31 cellular contexts compared by ENCODE assay signal in genomic region chr2:227390468-227391256, GRCh38. TPM values are rescaled to one million over a fixed set of nuclear protein-coding genes. Genes with fewer than 3 reads are reported as not detected.
A peak's percentile ranks its signal among the peaks of the same experiment; 100 is the strongest.
DNase-seq lines count a peak whose midpoint lies in the region; ATAC-seq, FAIRE-seq and TF ChIP-seq lines count a peak whose summit lies in the region.
"Had no signal": no experiment of that assay in that cellular context is flagged by ENCODE, and none has a peak within 500 bp of the region (broad histone marks: within the 10 kb centered on the region; RNA-seq: fewer than 3 reads in every experiment).

No MANE protein-coding gene starts in this region.

- no peak overlapping the region for H2AFZ ChIP-seq in HepG2 (ENCODE audit: low read length)

- peaks cover 9% of the 10 kb centered on the region for H3K4me1 Mint-ChIP-seq in endodermal cell
- H3K4me1 Mint-ChIP-seq: T-cell had no signal

- H3K4me3 ChIP-seq in HepG2 (replicated peaks in 1 of 3; ENCODE audit: insufficient read depth in 1 of 3, low read depth in 2 of 3, low read length in 3 of 3) (no peak overlapping the region), right lobe of liver (no peak overlapping the region), endodermal cell (ENCODE audit: low read length) (no peak overlapping the region)
- H3K4me3 ChIP-seq: SJSA1 had no signal

- WGBS in HepG2 (ENCODE audit: low lambda C conversion rate) = 50% methylated on average over 17 of the region's 17 CpGs
- 88% methylated on average over 15 of the region's 17 CpGs for WGBS in right lobe of liver (ENCODE audit: insufficient coverage, low coverage, low lambda C conversion rate, missing lambda C conversion rate)
- 84 to 88% methylated on average over 16 to 17 of the region's 17 CpGs for WGBS in endodermal cell (ENCODE audit: insufficient coverage in 1 of 2, insufficient read length in 1 of 2), 2 experiments

- BruUV-seq in HepG2 (replicated peaks; lab: Mats Ljungman, UMichigan) = no TSS peak

- intact Hi-C loops in HepG2 (cut with micrococcal nuclease; ENCODE audit: unreplicated experiment) (no loop called here), right lobe of liver (cut with DNase I) (no loop called here)

- no peak overlapping the region for H3K27ac Mint-ChIP-seq in endodermal cell
- H3K27ac Mint-ChIP-seq: CD8-positive, alpha-beta T cell; IgD-negative memory B cell; T-cell had no signal

- H3K9ac ChIP-seq in HepG2 (ENCODE audit: insufficient read depth, low read depth, low read length) = no peak overlapping the region
- no peak overlapping the region for H3K9ac ChIP-seq in endodermal cell (ENCODE audit: extremely low read depth, low read length, poor library complexity, severe bottlenecking)
- H3K9ac ChIP-seq: KMS-11 had no signal

- no peak for DNase-seq in HepG2 (ENCODE audit: low spot score)
- DNase-seq in right lobe of liver = no peak
- peak; percentile 47 for DNase-seq in NCI-H82 treated with DMSO at 0.1 percent for 48 hours (lab: John Stamatoyannopoulos, UW; ENCODE audit: unreplicated experiment)
- DNase-seq in endodermal cell = peak; percentile 55
- no peak for DNase-seq in CD1c-positive myeloid dendritic cell (ENCODE audit: extremely low spot score)
- no peak for DNase-seq in NCI-H2196 treated with DMSO at 0.1 percent for 48 hours (lab: John Stamatoyannopoulos, UW; ENCODE audit: unreplicated experiment)
- no peak for DNase-seq in NCI-H345 treated with DMSO at 0.1 percent for 48 hours (lab: John Stamatoyannopoulos, UW; ENCODE audit: unreplicated experiment)
- DNase-seq: AML-193; C1 segment of cervical spinal cord; Caco-2; CD8-positive, alpha-beta T cell; DMS 273 treated with DMSO at 0.1 percent for 48 hours; DND-41; GOT3; HCEC 1CT; MM.1S; NCI-H2029 treated with DMSO at 0.1 percent for 48 hours; NCI-H2171; NCI-H345; NCI-H524; NCI-H748 treated with DMSO at 0.1 percent for 48 hours; NK-92 treated with Interleukin-12 subunit alpha and Interleukin-12 subunit beta, amount 100 ng/mL, for 24 hours; PC-3; Right ventricle myocardium superior; RPMI8226; T-cell had no signal

- TF ChIP-seq RAD21 in HepG2 (CRISPR knock-in tag; IDR thresholded peaks at IDR 0.05) = no peak

- H3K9me3 Mint-ChIP-seq in endodermal cell = no peaks in the 10 kb centered on the region
- H3K9me3 Mint-ChIP-seq: CD8-positive, alpha-beta T cell; IgD-negative memory B cell; T-cell had no signal

- POLR2A ChIA-PET in HepG2 (lab: Yijun Ruan, JAX) = no interaction called here

- no peak overlapping the region for H3K27ac ChIP-seq in HepG2 (ENCODE audit: extremely low read length, insufficient read depth, low read length)
- no peak overlapping the region for H3K27ac ChIP-seq in right lobe of liver
- H3K27ac ChIP-seq in endodermal cell (ENCODE audit: low read depth, low read length) = no peak overlapping the region
- H3K27ac ChIP-seq: KMS-11, SJSA1 had no signal

- CTCF ChIA-PET in HepG2 (lab: Yijun Ruan, JAX; ENCODE audit: low intra/inter-chr PET ratio, low total read pairs) = no interaction called here

- H3K27me3 ChIP-seq in HepG2 (ENCODE audit: control insufficient read depth in 1 of 2, insufficient read depth in 2 of 2, low read length in 2 of 2) (peaks cover 0 to 8% of the 10 kb centered on the region in 2 experiments; a peak in 2 of 5 replicates), right lobe of liver (no peaks in the 10 kb centered on the region), endodermal cell (ENCODE audit: control insufficient read depth, insufficient read depth, low read length, poor library complexity, severe bottlenecking) (no peaks in the 10 kb centered on the region)
- H3K27me3 ChIP-seq: SJSA1 had no signal

- no peak for TF ChIP-seq EP300 in HepG2 (IDR thresholded peaks at IDR 0.05; ENCODE audit: low read depth in 2 of 2, low read length in 2 of 2)
- no peak for TF ChIP-seq EP300 in HepG2 (CRISPR knock-in tag; IDR thresholded peaks at IDR 0.05; ENCODE audit: borderline replicate concordance)

- in situ Hi-C loops in HepG2 (cut with HindIII; ENCODE audit: extremely low pct_ligation_motif_present, low pct_unique_long_range_greater_than_20kb) = no loop called here

- no peaks in the 10 kb centered on the region for H3K36me3 ChIP-seq in HepG2 (replicated peaks in 1 of 2; ENCODE audit: control insufficient read depth in 1 of 2, insufficient read depth in 2 of 2, low read length in 2 of 2)
- H3K36me3 ChIP-seq in right lobe of liver = no peaks in the 10 kb centered on the region
- H3K36me3 ChIP-seq in endodermal cell (ENCODE audit: control insufficient read depth, insufficient read depth, low read length) = no peaks in the 10 kb centered on the region
- H3K36me3 ChIP-seq: SJSA1 had no signal

- no peaks in the 10 kb centered on the region for H3K79me2 ChIP-seq in HepG2 (ENCODE audit: insufficient read depth, low read length)

- ATAC-seq in HepG2 = peak; percentile 49; the same call in 2 of the 3 replicates
- ATAC-seq in right lobe of liver = no peak
- no peak for ATAC-seq in GM21737 (IDR thresholded peaks at IDR 0.05; ENCODE audit: unreplicated experiment)
- ATAC-seq: CD8-positive, alpha-beta T cell; PC-3; T-cell had no signal

- H3K9me3 ChIP-seq in HepG2 (ENCODE audit: low read length) = no peaks in the 10 kb centered on the region
- H3K9me3 ChIP-seq in right lobe of liver = no peaks in the 10 kb centered on the region
- no peaks in the 10 kb centered on the region for H3K9me3 ChIP-seq in endodermal cell (ENCODE audit: control insufficient read depth, low read length)
- H3K9me3 ChIP-seq: Caco-2 had no signal

- TF ChIP-seq CTCF in HepG2 (CRISPR knock-in tag; IDR thresholded peaks at IDR 0.05) (no peak), right lobe of liver (IDR thresholded peaks at IDR 0.05) (no peak), endodermal cell (conservative IDR thresholded peaks at IDR 0.05) (no peak)

- H3K4me2 ChIP-seq in HepG2 (ENCODE audit: low read depth, low read length) = no peak overlapping the region
- H3K4me2 ChIP-seq: KMS-11 had no signal

- no peaks in the 10 kb centered on the region for H3K27me3 Mint-ChIP-seq in endodermal cell (ENCODE audit: insufficient read depth)
- H3K27me3 Mint-ChIP-seq: IgD-negative memory B cell, T-cell had no signal

- H3K4me3 Mint-ChIP-seq in endodermal cell = no peak overlapping the region
- H3K4me3 Mint-ChIP-seq: CD8-positive, alpha-beta T cell; T-cell had no signal

- H3K4me1 ChIP-seq in HepG2 (ENCODE audit: insufficient read depth, low read length) (no peaks in the 10 kb centered on the region), right lobe of liver (no peaks in the 10 kb centered on the region), endodermal cell (ENCODE audit: control insufficient read depth, insufficient read depth, low read length) (no peaks in the 10 kb centered on the region)

- H4K20me1 ChIP-seq in HepG2 (ENCODE audit: insufficient read depth, low read length) = no peaks in the 10 kb centered on the region

- H3K36me3 Mint-ChIP-seq in endodermal cell (ENCODE audit: low read depth) = no peaks in the 10 kb centered on the region
- H3K36me3 Mint-ChIP-seq: CD8-positive, alpha-beta T cell; T-cell had no signal

- TF ChIP-seq POLR2A in HepG2 (IDR thresholded peaks at IDR 0.05; ENCODE audit: insufficient read depth in 1 of 2, low read depth in 2 of 2, low read length in 2 of 2) = no peak
- TF ChIP-seq POLR2A in right lobe of liver (IDR thresholded peaks at IDR 0.05) = no peak

- FAIRE-seq in HepG2 (lab: Jason Lieb, UNC) = no peak
- FAIRE-seq: A204.1 had no signal

RNA-seq across cellular contexts. Expression of gene SCYGR1, which starts 2.9 kb away (rescaled TPM):
- total RNA-seq in HepG2 (2016; rRNA removed; fragmentation: Illumina TruSeq; extraction: Trizol) = not detected in 2 replicates
- total RNA-seq in HepG2 (2016; cell fraction: cytosol; rRNA removed; fragmentation: Illumina TruSeq; extraction: Trizol; ENCODE audit: low read depth) = not detected in 2 replicates
- not detected in 2 replicates for total RNA-seq in HepG2 (2016; cell fraction: insoluble cytoplasmic fraction; rRNA removed; fragmentation: Illumina TruSeq; extraction: Trizol)
- not detected in 2 replicates for total RNA-seq in HepG2 (2016; cell fraction: membrane; rRNA removed; fragmentation: Illumina TruSeq; extraction: Trizol)
- not detected in 2 replicates for total RNA-seq in HepG2 (2016; cell fraction: nucleus; rRNA removed; fragmentation: Illumina TruSeq; extraction: Trizol)
- polyA plus RNA-seq in HepG2 (2011; rRNA removed) = not detected in 2 replicates
- not detected in 2 replicates for polyA plus RNA-seq in HepG2 (2011; cell fraction: cytosol; rRNA removed)
- not detected in 2 replicates for polyA plus RNA-seq in HepG2 (2011; cell fraction: nucleus; rRNA removed)
- polyA plus RNA-seq in HepG2 (2012) = not detected in 2 replicates
- polyA plus RNA-seq in HepG2 (2016; cell fraction: cytosol; fragmentation: Illumina TruSeq; extraction: Trizol; ENCODE audit: low read depth) = not detected in 2 replicates
- not detected in 2 replicates for polyA plus RNA-seq in HepG2 (2016; cell fraction: insoluble cytoplasmic fraction; fragmentation: Illumina TruSeq; extraction: Trizol; ENCODE audit: low read depth)
- polyA plus RNA-seq in HepG2 (2016; cell fraction: membrane; fragmentation: Illumina TruSeq; extraction: Trizol; ENCODE audit: low read depth) = not detected in 2 replicates
- polyA plus RNA-seq in HepG2 (2016; cell fraction: nucleus; fragmentation: Illumina TruSeq; extraction: Trizol; ENCODE audit: insufficient read depth, low read depth) = not detected in 2 replicates
- not detected in 2 replicates for polyA minus RNA-seq in HepG2 (2011; rRNA and poly(A)+ RNA removed; ENCODE audit: low replicate concordance)
- not detected in 2 replicates for polyA minus RNA-seq in HepG2 (2011; cell fraction: cytosol; rRNA and poly(A)+ RNA removed)
- not detected in 2 replicates for polyA minus RNA-seq in HepG2 (2011; cell fraction: nucleus; rRNA and poly(A)+ RNA removed)
- total RNA-seq in right lobe of liver = not detected
- not detected for total RNA-seq in endodermal cell
- polyA plus RNA-seq in endodermal cell (2013, experiment 1 of 2) = not detected
- polyA plus RNA-seq in endodermal cell (2013, experiment 2 of 2) = not detected
- total RNA-seq: Caco-2; CD8-positive, alpha-beta T cell; PC-3; Right ventricle myocardium superior; SJSA1; T-cell had no signal
- polyA plus RNA-seq: IgD-negative memory B cell had no signal

RNA-seq across cellular contexts. Expression of gene TM4SF20, which starts 11.6 kb away (rescaled TPM):
- total RNA-seq in HepG2 (2016; rRNA removed; fragmentation: Illumina TruSeq; extraction: Trizol) = not detected in 2 replicates
- total RNA-seq in HepG2 (2016; cell fraction: cytosol; rRNA removed; fragmentation: Illumina TruSeq; extraction: Trizol; ENCODE audit: low read depth) = not detected in 2 replicates
- not detected in 2 replicates for total RNA-seq in HepG2 (2016; cell fraction: insoluble cytoplasmic fraction; rRNA removed; fragmentation: Illumina TruSeq; extraction: Trizol)
- not detected in 2 replicates for total RNA-seq in HepG2 (2016; cell fraction: membrane; rRNA removed; fragmentation: Illumina TruSeq; extraction: Trizol)
- total RNA-seq in HepG2 (2016; cell fraction: nucleus; rRNA removed; fragmentation: Illumina TruSeq; extraction: Trizol) = not detected in 2 replicates
- polyA plus RNA-seq in HepG2 (2011; rRNA removed) = not detected in 2 replicates
- not detected in 2 replicates for polyA plus RNA-seq in HepG2 (2011; cell fraction: cytosol; rRNA removed)
- polyA plus RNA-seq in HepG2 (2011; cell fraction: nucleus; rRNA removed) = not detected in 2 replicates
- not detected in 2 replicates for polyA plus RNA-seq in HepG2 (2012)
- polyA plus RNA-seq in HepG2 (2016; cell fraction: cytosol; fragmentation: Illumina TruSeq; extraction: Trizol; ENCODE audit: low read depth) = not detected in 2 replicates
- polyA plus RNA-seq in HepG2 (2016; cell fraction: insoluble cytoplasmic fraction; fragmentation: Illumina TruSeq; extraction: Trizol; ENCODE audit: low read depth) = not detected in 2 replicates
- not detected in 2 replicates for polyA plus RNA-seq in HepG2 (2016; cell fraction: membrane; fragmentation: Illumina TruSeq; extraction: Trizol; ENCODE audit: low read depth)
- not detected in 2 replicates for polyA plus RNA-seq in HepG2 (2016; cell fraction: nucleus; fragmentation: Illumina TruSeq; extraction: Trizol; ENCODE audit: insufficient read depth, low read depth)
- 0.07 TPM in 1 of 2 replicates, not detected in the other for polyA minus RNA-seq in HepG2 (2011; rRNA and poly(A)+ RNA removed; ENCODE audit: low replicate concordance)
- not detected in 2 replicates for polyA minus RNA-seq in HepG2 (2011; cell fraction: cytosol; rRNA and poly(A)+ RNA removed)
- not detected in 2 replicates for polyA minus RNA-seq in HepG2 (2011; cell fraction: nucleus; rRNA and poly(A)+ RNA removed)
- total RNA-seq in right lobe of liver = not detected
- total RNA-seq in endodermal cell = not detected
- not detected for polyA plus RNA-seq in endodermal cell (2013, experiment 1 of 2)
- not detected for polyA plus RNA-seq in endodermal cell (2013, experiment 2 of 2)
- total RNA-seq: CD8-positive, alpha-beta T cell; PC-3; Right ventricle myocardium superior; SJSA1; T-cell had no signal
- polyA plus RNA-seq: IgD-negative memory B cell had no signal

Comparison
In these comparisons a context has a peak if more than half of its experiments do, and no peak if none do; other contexts are left out.
1. DNase-seq: peak in NCI-H82 treated with DMSO at 0.1 percent for 48 hours (single experiment) and endodermal cell (single experiment); none in HepG2 (single experiment), right lobe of liver (0 of 3), CD1c-positive myeloid dendritic cell (single experiment), NCI-H2196 treated with DMSO at 0.1 percent for 48 hours (single experiment) and NCI-H345 treated with DMSO at 0.1 percent for 48 hours (single experiment).